In genomic region chr4:14726441-14727405, GRCh38 we compare ENCODE assay signal across 10 cellular contexts.
A peak's percentile ranks its signal among the peaks of the same experiment; 100 is the strongest.
DNase-seq lines count a peak whose midpoint lies in the region; ATAC-seq and TF ChIP-seq lines count a peak whose summit lies in the region.
"Had no signal": no experiment of that assay in that cellular context is flagged by ENCODE, and none has a peak within 500 bp of the region (broad histone marks: within the 10 kb centered on the region; RNA-seq: fewer than 3 reads in every experiment).

No MANE protein-coding gene starts in this region.

- no peaks in the 10 kb centered on the region for H3K9me3 ChIP-seq in MM.1S (replicated peaks; ENCODE audit: insufficient read depth, low read length)
- no peaks in the 10 kb centered on the region for H3K9me3 ChIP-seq in left lung

- no peaks in the 10 kb centered on the region for H3K27me3 ChIP-seq in MM.1S (replicated peaks; ENCODE audit: insufficient read depth, low read length)
- no peaks in the 10 kb centered on the region for H3K27me3 ChIP-seq in left lung

- no peaks in the 10 kb centered on the region for H4K20me1 ChIP-seq in MM.1S (ENCODE audit: insufficient read depth, low read length)

- peaks cover 14% of the 10 kb centered on the region for H3F3A ChIP-seq in MM.1S (ENCODE audit: insufficient read depth, low read length)

- TF ChIP-seq CTCF in MM.1S (IDR thresholded peaks at IDR 0.05; ENCODE audit: low read length) (no peak), left lung (IDR thresholded peaks at IDR 0.05) (no peak), coronary artery (IDR thresholded peaks at IDR 0.05) (no peak)

- no peaks in the 10 kb centered on the region for H3K79me2 ChIP-seq in MM.1S (ENCODE audit: low read length)

- DNase-seq in MM.1S (peak; percentile 86), amniotic stem cell (lab: John Stamatoyannopoulos, UW) (peak; percentile 43), left lung (no peak), COR-L47 (lab: John Stamatoyannopoulos, UW) (no peak), coronary artery (ENCODE audit: low spot score) (no peak)
- DNase-seq: activated B cell treated with CpG ODN at 0.5 μM for 24 hours; activated naive CD8-positive, alpha-beta T cell treated with anti-CD3 and anti-CD28 coated beads, Interleukin-2, amount 10 ng/mL, durations not matched to agents 7 days and 5 days had no signal

- H3K9ac ChIP-seq in MM.1S (ENCODE audit: low read length) = peak overlapping the region; percentile 10; the same call in 1 of the 2 replicates

- H3K4me3 ChIP-seq in MM.1S (ENCODE audit: low read length) = 0 out of 2 replicates have a peak overlapping the region, but pooled peaks have one; percentile 22
- H3K4me3 ChIP-seq in left lung = no peak overlapping the region
- H3K4me3 ChIP-seq in coronary artery = no peak overlapping the region

- no peaks in the 10 kb centered on the region for H3K9me2 ChIP-seq in MM.1S (replicated peaks; ENCODE audit: insufficient read depth, low read length)

- peak overlapping the region; percentile 69 for H3K27ac ChIP-seq in MM.1S (ENCODE audit: low read length)
- no peak overlapping the region for H3K27ac ChIP-seq in left lung
- H3K27ac ChIP-seq in coronary artery = no peak overlapping the region

- H2AFZ ChIP-seq in MM.1S (ENCODE audit: low read length) = no peak overlapping the region

- H3K4me2 ChIP-seq in MM.1S (ENCODE audit: low read depth, low read length) = peak overlapping the region; percentile 64

- intact Hi-C loops in left lung (cut with DNase I) = no loop called here

- H3K36me3 ChIP-seq in MM.1S (replicated peaks; ENCODE audit: insufficient read depth, low read length) (no peaks in the 10 kb centered on the region), left lung (no peaks in the 10 kb centered on the region)

- H3K4me1 ChIP-seq in MM.1S (ENCODE audit: low read length) (peaks cover 10% of the 10 kb centered on the region), left lung (no peaks in the 10 kb centered on the region)

- ATAC-seq in GM18873 (IDR thresholded peaks at IDR 0.05; ENCODE audit: low FRiP score, unreplicated experiment) = peak; percentile 59
- ATAC-seq in left lung = peak; percentile 74
- ATAC-seq in HG03460 (IDR thresholded peaks at IDR 0.05; ENCODE audit: unreplicated experiment) = no peak
- ATAC-seq in HG02973 (IDR thresholded peaks at IDR 0.05; ENCODE audit: unreplicated experiment) = no peak

Comparison
In these comparisons a context has a peak if more than half of its experiments do, and no peak if none do; other contexts are left out.
1. ATAC-seq: peak in GM18873 (single experiment) and left lung (single experiment); none in HG03460 (single experiment) and HG02973 (single experiment).
2. DNase-seq: peak in MM.1S (single experiment) and amniotic stem cell (single experiment); none in left lung (0 of 2), COR-L47 (single experiment) and coronary artery (single experiment).